8 cellular contexts compared by ENCODE assay signal in the genomic region with DNA sequence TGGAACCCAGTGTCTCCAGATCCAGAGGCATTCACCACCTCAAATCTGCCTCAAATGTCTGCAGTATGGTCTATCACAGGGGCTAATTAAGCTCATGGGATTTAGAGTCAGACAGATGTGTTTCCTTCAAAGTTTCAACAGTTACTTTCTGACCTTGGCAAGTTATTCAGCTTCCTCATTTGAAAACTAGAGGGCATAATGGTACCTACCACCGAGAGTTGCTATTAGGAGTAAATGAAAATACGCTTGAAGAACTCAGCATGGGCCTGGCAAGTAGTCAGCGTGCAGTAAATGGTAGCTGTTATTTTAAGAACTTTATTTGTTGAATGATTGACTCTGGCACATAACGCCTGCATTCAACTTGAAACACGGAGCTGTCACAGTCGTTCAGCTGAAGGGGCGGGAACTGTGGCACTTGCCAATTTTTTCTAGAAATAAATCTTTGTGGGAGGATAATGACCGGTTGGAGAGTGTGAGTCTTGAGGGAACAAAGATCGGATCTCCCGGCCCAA. TPM values are rescaled to one million over a fixed set of nuclear protein-coding genes. Genes with fewer than 3 reads are reported as not detected.
DNase-seq lines count a peak whose midpoint lies in the region; ATAC-seq, FAIRE-seq and TF ChIP-seq lines count a peak whose summit lies in the region.

No MANE protein-coding gene starts in this region.

- peak overlapping the region; percentile 79 for H3K4me2 ChIP-seq in GM12878 (ENCODE audit: control insufficient read depth, insufficient read depth)

- H3K79me2 ChIP-seq in GM12878 (ENCODE audit: control insufficient read depth, insufficient read depth, low read length): peaks cover 41% of the 10 kb centered on the region

- FAIRE-seq in GM12878 (lab: Jason Lieb, UNC): peak; percentile 54

- WGBS in GM12878 (ENCODE audit: insufficient coverage, insufficient replicate concordance, low lambda C conversion rate, missing lambda C conversion rate): 2% methylated on average over 10 of the region's 10 CpGs

- peak overlapping the region; percentile 92 for H3K4me3 ChIP-seq in GM12878

- H4K20me1 ChIP-seq in GM12878 (ENCODE audit: control insufficient read depth, insufficient read depth): peaks cover 3% of the 10 kb centered on the region; the same call in 1 of the 2 replicates

- H3K27me3 ChIP-seq in GM12878 (replicated peaks in 1 of 2; ENCODE audit: control insufficient read depth in 2 of 2, insufficient read depth in 2 of 2, low read length in 1 of 2): no peaks in the 10 kb centered on the region
- H3K27me3 ChIP-seq in layer of hippocampus (ENCODE audit: control insufficient read depth, insufficient read depth, low read length): no peaks in the 10 kb centered on the region

- TF ChIP-seq CTCF in GM12878 (IDR thresholded peaks at IDR 0.05 in 2 of 3, conservative IDR thresholded peaks at IDR 0.05 in 1 of 3; ENCODE audit: control insufficient read depth in 2 of 3, extremely low read depth in 1 of 3, insufficient read depth in 1 of 3, low read depth in 3 of 3, low read length in 3 of 3): peak in 2 of 3 experiments; percentile 21 to 39; a peak in 3 of 6 replicates

- peak; percentile 15 for ATAC-seq in GM21723 (IDR thresholded peaks at IDR 0.05; ENCODE audit: unreplicated experiment)
- peak; percentile 35 for ATAC-seq in GM12878
- no peak for ATAC-seq in HG02870 (IDR thresholded peaks at IDR 0.05; ENCODE audit: unreplicated experiment)
- ATAC-seq in HG02678 (IDR thresholded peaks at IDR 0.05; ENCODE audit: unreplicated experiment): no peak

- CTCF ChIA-PET in GM12878 (lab: Yijun Ruan, JAX): interaction anchor here (0.6 to 4.6 kb wide), 18 partner anchors 11 to 365 kb away, joined by 3 to 31 read pairs (median 4); no protein-coding TSS in a partner anchor

- peak overlapping the region; percentile 100 for H3K9ac ChIP-seq in GM12878 (ENCODE audit: control insufficient read depth, insufficient read depth, low read length)

- H3K36me3 ChIP-seq in GM12878 (ENCODE audit: control insufficient read depth in 2 of 2, insufficient read depth in 2 of 2, low read length in 1 of 2): peaks cover 0 to 14% of the 10 kb centered on the region in 2 experiments; a peak in 1 of 4 replicates

- DNase-seq in DMS 273 (lab: John Stamatoyannopoulos, UW; ENCODE audit: unreplicated experiment): peak; percentile 100
- DNase-seq in NCI-H2227 (lab: John Stamatoyannopoulos, UW; ENCODE audit: unreplicated experiment): peak; percentile 88
- DNase-seq in GM12878 (ENCODE audit: low read depth, low spot score): no peak
- DNase-seq in stromal cell of bone marrow (ENCODE audit: low read depth): peak; percentile 31

- TF ChIP-seq RAD21 in GM12878 (IDR thresholded peaks at IDR 0.05; ENCODE audit: insufficient read depth, low read depth, low read length): peak; percentile 36; the same call in 1 of the 2 replicates

- SMC1A ChIA-PET in GM12878 (lab: Charles Lee; ENCODE audit: uncharacterized antibody, unreplicated experiment): interaction anchor here (0.7 to 4.7 kb wide), 22 partner anchors 8 to 299 kb away, joined by 3 to 25 read pairs (median 5); no protein-coding TSS in a partner anchor

- POLR2A ChIA-PET in GM12878 (lab: Charles Lee): interaction anchor here (0.6 to 4.1 kb wide), 11 partner anchors 11 to 222 kb away, joined by 3 to 25 read pairs (median 5); no protein-coding TSS in a partner anchor

- RAD21 ChIA-PET in GM12878 (lab: Charles Lee; ENCODE audit: unreplicated experiment): interaction anchor here (0.6 to 2.5 kb wide), 15 partner anchors 10 to 299 kb away, joined by 3 to 20 read pairs (median 5); no protein-coding TSS in a partner anchor

- TSS peak; percentile 91 for BruUV-seq in GM12878 (replicated peaks; lab: Mats Ljungman, UMichigan)

- TF ChIP-seq EP300 in GM12878 (IDR thresholded peaks at IDR 0.05; ENCODE audit: borderline replicate concordance in 1 of 2, control insufficient read depth in 1 of 2, low read depth in 2 of 2, low read length in 2 of 2): no peak

- no peaks in the 10 kb centered on the region for H3K9me3 ChIP-seq in GM12878 (replicated peaks; ENCODE audit: control insufficient read depth, insufficient read depth, low read length)

- intact Hi-C loops in GM12878 (cut with micrococcal nuclease; ENCODE audit: unreplicated experiment): no loop called here

- in situ Hi-C loops in GM12878 (cut with MboI): loop anchor here (5.0 kb wide), 1 partner anchor 117 kb away; no protein-coding TSS in a partner anchor

- no peak for TF ChIP-seq POLR2A in GM12878 (IDR thresholded peaks at IDR 0.05; ENCODE audit: low read depth, low read length)

- peak overlapping the region; percentile 100 for H3K27ac ChIP-seq in GM12878 (ENCODE audit: control insufficient read depth, insufficient read depth)
- H3K27ac ChIP-seq in layer of hippocampus (ENCODE audit: low read depth, low read length): peak overlapping the region; percentile 88

- H3K4me1 ChIP-seq in GM12878 (ENCODE audit: control insufficient read depth, insufficient read depth, low read length): peaks cover 17% of the 10 kb centered on the region

- H2AFZ ChIP-seq in GM12878 (ENCODE audit: control insufficient read depth, low read depth, low read length): peak overlapping the region; percentile 34; the same call in 1 of the 2 replicates

TF ChIP-seq in GM12878, 131 proteins besides CTCF, POLR2A, EP300 and RAD21 (continues in another document):
- TF ChIP-seq TCF3 (IDR thresholded peaks at IDR 0.05; ENCODE audit: borderline replicate concordance, insufficient read depth, low read depth, low read length) (no peak), POU2F2 (IDR thresholded peaks at IDR 0.05; ENCODE audit: borderline replicate concordance, low read depth, low read length) (0 out of 3 replicates have a peak, but pooled peaks have one; percentile 12), MEF2B (IDR thresholded peaks at IDR 0.05; ENCODE audit: partially characterized antibody, poor library complexity, severe bottlenecking) (peak; percentile 95)

RNA-seq across cellular contexts. Expression of gene CAP1, which starts 1.2 kb away (rescaled TPM):
- 67.9 and 74.3 TPM in 2 replicates for total RNA-seq in GM12878 (2013; cell fraction: nucleolus; rRNA removed)
- 378 and 394 TPM in 2 replicates for total RNA-seq in GM12878 (2014; rRNA removed)
- total RNA-seq in GM12878 (2014; rRNA removed; fragmentation: Illumina TruSeq; extraction: Trizol): 405 and 421 TPM in 2 replicates
- 482 and 491 TPM in 2 replicates for total RNA-seq in GM12878 (2021)
- 209 TPM for polyA plus RNA-seq in GM12878 (2011; ENCODE audit: low read depth)
- 360 and 431 TPM in 2 replicates for polyA plus RNA-seq in GM12878 (2011; rRNA removed)
- 219 and 245 TPM in 2 replicates for polyA plus RNA-seq in GM12878 (2011; cell fraction: cytosol; rRNA removed)
- polyA plus RNA-seq in GM12878 (2011; cell fraction: nucleus; rRNA removed): 178 and 179 TPM in 2 replicates
- 262 and 277 TPM in 2 replicates for polyA plus RNA-seq in GM12878 (2012)
- polyA plus RNA-seq in GM12878 (2014; fragmentation: Illumina TruSeq; extraction: Trizol): 500 and 537 TPM in 2 replicates
- polyA plus RNA-seq in GM12878 (2014; fragmentation: Nextera tagmentation; extraction: Ambion mirVana): 100 to 1,000 TPM; 413 to 441 TPM
- polyA plus RNA-seq in GM12878 (2014; rRNA removed): 367 and 393 TPM in 2 replicates
- 100 to 1,000 TPM; 475 to 481 TPM for polyA plus RNA-seq in GM12878 (2016; fragmentation: Nextera tagmentation; extraction: Ambion mirVana)
- polyA minus RNA-seq in GM12878 (2011; rRNA and poly(A)+ RNA removed): 238 and 242 TPM in 2 replicates
- 82.6 and 88.4 TPM in 2 replicates for polyA minus RNA-seq in GM12878 (2011; cell fraction: cytosol; rRNA and poly(A)+ RNA removed)
- polyA minus RNA-seq in GM12878 (2011; cell fraction: nucleus; rRNA and poly(A)+ RNA removed): 51.4 and 68.3 TPM in 2 replicates

RNA-seq across cellular contexts. Expression of gene PPT1, which starts 57.8 kb away (rescaled TPM):
- 42.3 and 51.6 TPM in 2 replicates for total RNA-seq in GM12878 (2013; cell fraction: nucleolus; rRNA removed)
- 67.6 and 70.2 TPM in 2 replicates for total RNA-seq in GM12878 (2014; rRNA removed)
- total RNA-seq in GM12878 (2014; rRNA removed; fragmentation: Illumina TruSeq; extraction: Trizol): 92.1 and 95.8 TPM in 2 replicates
- total RNA-seq in GM12878 (2021): 70.7 and 72.8 TPM in 2 replicates
- 38.5 TPM for polyA plus RNA-seq in GM12878 (2011; ENCODE audit: low read depth)
- 50.4 and 55.0 TPM in 2 replicates for polyA plus RNA-seq in GM12878 (2011; rRNA removed)
- 39.0 and 41.3 TPM in 2 replicates for polyA plus RNA-seq in GM12878 (2011; cell fraction: cytosol; rRNA removed)
- 13.9 and 18.3 TPM in 2 replicates for polyA plus RNA-seq in GM12878 (2011; cell fraction: nucleus; rRNA removed)
- polyA plus RNA-seq in GM12878 (2012): 44.2 and 48.5 TPM in 2 replicates
- 142 and 175 TPM in 2 replicates for polyA plus RNA-seq in GM12878 (2014; fragmentation: Illumina TruSeq; extraction: Trizol)
- 100 to 1,000 TPM; 111 to 147 TPM for polyA plus RNA-seq in GM12878 (2014; fragmentation: Nextera tagmentation; extraction: Ambion mirVana)
- polyA plus RNA-seq in GM12878 (2014; rRNA removed): 58.1 and 68.0 TPM in 2 replicates
- polyA plus RNA-seq in GM12878 (2016; fragmentation: Nextera tagmentation; extraction: Ambion mirVana): 100 to 1,000 TPM; 133 to 138 TPM
- 39.4 and 40.4 TPM in 2 replicates for polyA minus RNA-seq in GM12878 (2011; rRNA and poly(A)+ RNA removed)
- 16.8 and 18.8 TPM in 2 replicates for polyA minus RNA-seq in GM12878 (2011; cell fraction: cytosol; rRNA and poly(A)+ RNA removed)
- 3.7 and 5.9 TPM in 2 replicates for polyA minus RNA-seq in GM12878 (2011; cell fraction: nucleus; rRNA and poly(A)+ RNA removed)

Comparison
In these comparisons a context has a peak if more than half of its experiments do, and no peak if none do; other contexts are left out.
1. ATAC-seq: peak in GM21723 (single experiment) and GM12878 (single experiment); none in HG02870 (single experiment) and HG02678 (single experiment).